ENCODE assay signal across 20 cellular contexts in the genomic region with DNA sequence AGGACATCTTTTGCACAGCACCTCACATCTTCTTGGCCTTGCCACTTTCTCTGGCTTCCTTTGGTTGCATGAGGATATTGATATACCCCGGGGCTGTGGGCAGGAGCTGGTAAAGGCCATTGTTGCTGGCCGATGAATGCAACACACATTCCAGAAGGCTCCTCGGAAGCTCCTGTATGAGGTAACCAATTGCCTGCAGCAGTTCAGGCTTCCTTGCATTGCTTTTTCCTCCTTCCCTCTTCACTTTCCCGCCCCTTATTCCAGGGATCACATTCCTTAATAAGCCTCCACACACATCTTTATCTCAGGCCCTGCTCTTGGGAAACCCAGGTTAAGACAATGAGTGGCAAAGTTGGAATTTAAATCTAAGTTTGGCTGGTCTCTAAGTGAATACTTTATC.
"Had no signal": no experiment of that assay in that cellular context is flagged by ENCODE, and none has a peak within 500 bp of the region (broad histone marks: within the 10 kb centered on the region; RNA-seq: fewer than 3 reads in every experiment).

No MANE protein-coding gene starts in this region.

- H3K9me3 ChIP-seq: thoracic aorta, upper lobe of left lung had no signal

- H3K4me1 ChIP-seq: upper lobe of left lung had no signal

- H3K27me3 ChIP-seq: upper lobe of left lung had no signal

- ATAC-seq: activated T-cell treated with anti-CD3 and anti-CD28 coated beads, Interleukin-2, amount 50 U/mL, for 4 hours; left colon; sciatic nerve had no signal

- DNase-seq: activated CD4-positive, alpha-beta T cell treated with anti-CD3 and anti-CD28 coated beads for 4 hours; activated CD4-positive, alpha-beta T cell treated with anti-CD3 and anti-CD28 coated beads, Interleukin-2, amount 50 U/mL, for 48 hours; activated CD4-positive, CD25-positive, alpha-beta regulatory T cell; activated CD8-positive, alpha-beta memory T cell treated with anti-CD3 and anti-CD28 coated beads, Interleukin-2, amount 50 U/mL, for 48 hours; activated naive CD4-positive, alpha-beta T cell treated with Interleukin-2 at 50 U/mL for 16 hours; activated naive CD8-positive, alpha-beta T cell treated with anti-CD3 and anti-CD28 coated beads, Interleukin-2, amount 10 ng/mL, durations not matched to agents 7 days and 5 days; activated T-cell treated with anti-CD3 and anti-CD28 coated beads, Interleukin-2, amount 50 U/mL, for 4 hours; amniotic stem cell; cerebellar nuclear complex; foreskin fibroblast; left colon; naive B cell; occipital lobe; small intestine; stimulated activated naive CD4-positive, alpha-beta T cell; T1000; upper lobe of left lung had no signal

- H3K4me3 ChIP-seq: coronary artery, thoracic aorta, upper lobe of left lung had no signal

- H3K27ac ChIP-seq: coronary artery, thoracic aorta, upper lobe of left lung had no signal

- H3K36me3 ChIP-seq: thoracic aorta, upper lobe of left lung had no signal
